Comparison of ENCODE assay signal across 21 cellular contexts in genomic region chr3:106570426-106570825, GRCh38.
"Had no signal": no experiment of that assay in that cellular context is flagged by ENCODE, and none has a peak within 500 bp of the region (broad histone marks: within the 10 kb centered on the region; RNA-seq: fewer than 3 reads in every experiment).

No MANE protein-coding gene starts in this region.

- H3K9me3 Mint-ChIP-seq: endodermal cell; natural killer cell treated with Interleukin-12 subunit alpha and Interleukin-12 subunit beta and Interleukin-15 and Interleukin-18, amount 100 ng/mL, for 72 hours; neural progenitor cell had no signal

- H3K9ac ChIP-seq: neural progenitor cell had no signal

- H3K4me3 ChIP-seq: colonic mucosa, heart right ventricle, left ventricle myocardium inferior, lower lobe of right lung, neural progenitor cell, ovary had no signal

- H3K27ac ChIP-seq: colonic mucosa, heart right ventricle, left ventricle myocardium inferior, lower lobe of right lung, neural progenitor cell, ovary had no signal

- H3K4me3 Mint-ChIP-seq: endodermal cell; natural killer cell treated with Interleukin-12 subunit alpha and Interleukin-12 subunit beta and Interleukin-15 and Interleukin-18, amount 100 ng/mL, for 72 hours; neural progenitor cell had no signal

- H3K4me2 ChIP-seq: neural progenitor cell had no signal

- H3K27me3 ChIP-seq: colonic mucosa, heart right ventricle, neural progenitor cell, ovary had no signal

- DNase-seq: colonic mucosa; effector CD4-positive, alpha-beta T cell; endodermal cell; heart right ventricle; hypothalamus; islet precursor cell; left cardiac atrium; left ventricle myocardium inferior; lower lobe of right lung; mesenchymal stem cell; midbrain; nucleus accumbens; ovary; right cardiac atrium; small intestine; stimulated activated CD4-positive, alpha-beta T cell treated with anti-CD3 and anti-CD28 coated beads, Interleukin-12 subunit alpha, Interleukin-12 subunit beta, amount 100 ng/mL, for 4 hours; stimulated activated naive CD4-positive, alpha-beta T cell treated with Interleukin-2 at 50 U/mL for 16 hours; trophoblast cell had no signal

- FAIRE-seq: frontal cortex, small intestine had no signal

- H3K4me1 Mint-ChIP-seq: neural progenitor cell had no signal

- H3K36me3 ChIP-seq: colonic mucosa, heart right ventricle, left ventricle myocardium inferior, lower lobe of right lung, neural progenitor cell, ovary had no signal

- H3K4me1 ChIP-seq: colonic mucosa, heart right ventricle, left ventricle myocardium inferior, lower lobe of right lung had no signal

- H2AFZ ChIP-seq: neural progenitor cell had no signal

- H3K9me3 ChIP-seq: colonic mucosa, heart right ventricle, left ventricle myocardium inferior, lower lobe of right lung, ovary had no signal

- H3K27ac Mint-ChIP-seq: endodermal cell; natural killer cell treated with Interleukin-12 subunit alpha and Interleukin-12 subunit beta and Interleukin-15 and Interleukin-18, amount 100 ng/mL, for 72 hours; neural progenitor cell had no signal

- H3K36me3 Mint-ChIP-seq: natural killer cell treated with Interleukin-12 subunit alpha and Interleukin-12 subunit beta and Interleukin-15 and Interleukin-18, amount 100 ng/mL, for 72 hours; neural progenitor cell had no signal
